1 cellular context compared by ENCODE assay signal in the genomic region with DNA sequence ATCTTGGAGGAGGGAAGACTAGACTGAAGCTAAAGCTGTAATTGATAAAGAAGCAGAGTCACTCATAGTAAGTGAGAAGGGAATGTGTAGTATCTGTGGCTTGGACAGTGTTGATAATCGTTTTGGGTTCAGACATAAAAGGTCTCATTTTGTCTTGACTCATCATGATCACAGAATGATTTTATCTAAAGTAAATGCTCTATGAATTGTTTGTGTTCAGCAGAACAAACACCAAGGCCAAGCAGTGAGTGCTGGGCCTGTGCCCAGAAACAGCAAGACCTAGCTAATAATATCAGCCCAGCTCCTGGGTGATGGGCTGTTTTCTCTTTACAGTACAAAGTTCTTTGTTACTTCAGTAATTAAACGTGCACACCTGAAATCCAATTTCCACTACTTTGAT.
TF ChIP-seq lines count a peak whose summit lies in the region.

No MANE protein-coding gene starts in this region.

TF ChIP-seq in HepG2, 621 proteins besides CTCF, POLR2A, EP300 and RAD21 (continued from another document):
- TF ChIP-seq, protein P1, sequence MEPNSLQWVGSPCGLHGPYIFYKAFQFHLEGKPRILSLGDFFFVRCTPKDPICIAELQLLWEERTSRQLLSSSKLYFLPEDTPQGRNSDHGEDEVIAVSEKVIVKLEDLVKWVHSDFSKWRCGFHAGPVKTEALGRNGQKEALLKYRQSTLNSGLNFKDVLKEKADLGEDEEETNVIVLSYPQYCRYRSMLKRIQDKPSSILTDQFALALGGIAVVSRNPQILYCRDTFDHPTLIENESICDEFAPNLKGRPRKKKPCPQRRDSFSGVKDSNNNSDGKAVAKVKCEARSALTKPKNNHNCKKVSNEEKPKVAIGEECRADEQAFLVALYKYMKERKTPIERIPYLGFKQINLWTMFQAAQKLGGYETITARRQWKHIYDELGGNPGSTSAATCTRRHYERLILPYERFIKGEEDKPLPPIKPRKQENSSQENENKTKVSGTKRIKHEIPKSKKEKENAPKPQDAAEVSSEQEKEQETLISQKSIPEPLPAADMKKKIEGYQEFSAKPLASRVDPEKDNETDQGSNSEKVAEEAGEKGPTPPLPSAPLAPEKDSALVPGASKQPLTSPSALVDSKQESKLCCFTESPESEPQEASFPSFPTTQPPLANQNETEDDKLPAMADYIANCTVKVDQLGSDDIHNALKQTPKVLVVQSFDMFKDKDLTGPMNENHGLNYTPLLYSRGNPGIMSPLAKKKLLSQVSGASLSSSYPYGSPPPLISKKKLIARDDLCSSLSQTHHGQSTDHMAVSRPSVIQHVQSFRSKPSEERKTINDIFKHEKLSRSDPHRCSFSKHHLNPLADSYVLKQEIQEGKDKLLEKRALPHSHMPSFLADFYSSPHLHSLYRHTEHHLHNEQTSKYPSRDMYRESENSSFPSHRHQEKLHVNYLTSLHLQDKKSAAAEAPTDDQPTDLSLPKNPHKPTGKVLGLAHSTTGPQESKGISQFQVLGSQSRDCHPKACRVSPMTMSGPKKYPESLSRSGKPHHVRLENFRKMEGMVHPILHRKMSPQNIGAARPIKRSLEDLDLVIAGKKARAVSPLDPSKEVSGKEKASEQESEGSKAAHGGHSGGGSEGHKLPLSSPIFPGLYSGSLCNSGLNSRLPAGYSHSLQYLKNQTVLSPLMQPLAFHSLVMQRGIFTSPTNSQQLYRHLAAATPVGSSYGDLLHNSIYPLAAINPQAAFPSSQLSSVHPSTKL (CRISPR knock-in tag; IDR thresholded peaks at IDR 0.05) = peak; percentile 95
